Comparison of ENCODE assay signal across 33 cellular contexts in genomic region chr1:18292531-18292930, GRCh38.
"Had no signal": no experiment of that assay in that cellular context is flagged by ENCODE, and none has a peak within 500 bp of the region (broad histone marks: within the 10 kb centered on the region; RNA-seq: fewer than 3 reads in every experiment).

No MANE protein-coding gene starts in this region.

- H3K27me3 ChIP-seq: ascending aorta, cardiac muscle cell, colonic mucosa, foreskin keratinocyte had no signal

- H3K9me3 ChIP-seq: ascending aorta, breast epithelium, colonic mucosa, esophagus muscularis mucosa, gastrocnemius medialis, heart left ventricle had no signal

- H3K36me3 ChIP-seq: ascending aorta, breast epithelium, cardiac muscle cell, colonic mucosa, esophagus muscularis mucosa, gastrocnemius medialis, heart left ventricle, WERI-Rb-1 had no signal

- ATAC-seq: activated CD4-positive, alpha-beta T cell treated with anti-CD3 and anti-CD28 coated beads for 36 hours; activated naive CD4-positive, alpha-beta T cell treated with anti-CD3 and anti-CD28 coated beads, Interleukin-2, amount 50 U/mL, for 72 hours; activated T-cell treated with anti-CD3 and anti-CD28 coated beads, Interleukin-2, amount 50 U/mL, for 72 hours; foreskin keratinocyte; gastrocnemius medialis; T-helper 17 cell had no signal

- H3K27ac ChIP-seq: ascending aorta, breast epithelium, cardiac muscle cell, colonic mucosa, esophagus muscularis mucosa, foreskin keratinocyte, gastrocnemius medialis, heart left ventricle, WERI-Rb-1 had no signal

- H3K9me3 Mint-ChIP-seq: activated CD4-positive, alpha-beta memory T cell treated with anti-CD3 and anti-CD28 coated beads, Interleukin-2, amount 10 ng/mL, durations not matched to agents 7 days and 5 days; activated CD4-positive, alpha-beta T cell treated with anti-CD3 and anti-CD28 coated beads, Interleukin-2, amount 10 ng/mL, durations not matched to agents 24 days and 14 days; activated naive CD4-positive, alpha-beta T cell treated with anti-CD3 and anti-CD28 coated beads, Interleukin-2, amount 10 ng/mL, durations not matched to agents 7 days and 5 days; activated naive CD4-positive, alpha-beta T cell treated with anti-CD3 and anti-CD28 coated beads, Interleukin-2, amount 50 U/mL, for 72 hours; activated naive CD8-positive, alpha-beta T cell treated with anti-CD3 and anti-CD28 coated beads, Interleukin-2, amount 10 ng/mL, durations not matched to agents 7 days and 5 days; activated T-cell treated with anti-CD3 and anti-CD28 coated beads, Interleukin-2, amount 50 U/mL, for 24 hours; activated T-cell treated with anti-CD3 and anti-CD28 coated beads, Interleukin-2, amount 50 U/mL, for 72 hours; T-helper 2 cell treated with Interferon-gamma antibody and Interleukin-4, amounts not matched to agents 5 μg/mL and 100 μg/mL, for 36 hours had no signal

- H3K4me3 ChIP-seq: ascending aorta, breast epithelium, cardiac muscle cell, colonic mucosa, esophagus muscularis mucosa, gastrocnemius medialis, heart left ventricle had no signal

- H3K36me3 Mint-ChIP-seq: activated naive CD4-positive, alpha-beta T cell treated with anti-CD3 and anti-CD28 coated beads, Interleukin-2, amount 10 ng/mL, durations not matched to agents 7 days and 5 days; activated naive CD4-positive, alpha-beta T cell treated with anti-CD3 and anti-CD28 coated beads, Interleukin-2, amount 50 U/mL, for 72 hours; activated naive CD8-positive, alpha-beta T cell treated with anti-CD3 and anti-CD28 coated beads, Interleukin-2, amount 10 ng/mL, durations not matched to agents 7 days and 5 days; brain had no signal

- H3K27ac Mint-ChIP-seq: activated CD4-positive, alpha-beta memory T cell treated with anti-CD3 and anti-CD28 coated beads, Interleukin-2, amount 10 ng/mL, durations not matched to agents 7 days and 5 days; activated CD4-positive, alpha-beta T cell treated with anti-CD3 and anti-CD28 coated beads for 36 hours; activated CD4-positive, alpha-beta T cell treated with anti-CD3 and anti-CD28 coated beads, Interleukin-2, amount 10 ng/mL, durations not matched to agents 24 days and 14 days; activated naive CD4-positive, alpha-beta T cell treated with anti-CD3 and anti-CD28 coated beads, Interleukin-2, amount 10 ng/mL, durations not matched to agents 7 days and 5 days; activated naive CD4-positive, alpha-beta T cell treated with anti-CD3 and anti-CD28 coated beads, Interleukin-2, amount 50 U/mL, for 72 hours; activated naive CD8-positive, alpha-beta T cell treated with anti-CD3 and anti-CD28 coated beads, Interleukin-2, amount 10 ng/mL, durations not matched to agents 7 days and 5 days; activated T-cell treated with anti-CD3 and anti-CD28 coated beads, Interleukin-2, amount 50 U/mL, for 24 hours; activated T-cell treated with anti-CD3 and anti-CD28 coated beads, Interleukin-2, amount 50 U/mL, for 72 hours; T-helper 17 cell; T-helper 2 cell treated with Interferon-gamma antibody and Interleukin-4, amounts not matched to agents 5 μg/mL and 100 μg/mL, for 36 hours had no signal

- H3K4me3 Mint-ChIP-seq: activated CD4-positive, alpha-beta memory T cell treated with anti-CD3 and anti-CD28 coated beads, Interleukin-2, amount 10 ng/mL, durations not matched to agents 7 days and 5 days; activated CD4-positive, alpha-beta T cell treated with anti-CD3 and anti-CD28 coated beads for 36 hours; activated CD4-positive, alpha-beta T cell treated with anti-CD3 and anti-CD28 coated beads, Interleukin-2, amount 10 ng/mL, durations not matched to agents 24 days and 14 days; activated naive CD4-positive, alpha-beta T cell treated with anti-CD3 and anti-CD28 coated beads, Interleukin-2, amount 10 ng/mL, durations not matched to agents 7 days and 5 days; activated naive CD8-positive, alpha-beta T cell treated with anti-CD3 and anti-CD28 coated beads, Interleukin-2, amount 10 ng/mL, durations not matched to agents 7 days and 5 days; activated T-cell treated with anti-CD3 and anti-CD28 coated beads, Interleukin-2, amount 50 U/mL, for 24 hours; activated T-cell treated with anti-CD3 and anti-CD28 coated beads, Interleukin-2, amount 50 U/mL, for 72 hours; brain; T-helper 17 cell; T-helper 2 cell treated with Interferon-gamma antibody and Interleukin-4, amounts not matched to agents 5 μg/mL and 100 μg/mL, for 36 hours had no signal

- H3K4me1 ChIP-seq: ascending aorta, breast epithelium, colonic mucosa, esophagus muscularis mucosa, foreskin keratinocyte, gastrocnemius medialis, heart left ventricle had no signal

- H3K4me1 Mint-ChIP-seq: activated CD4-positive, alpha-beta memory T cell treated with anti-CD3 and anti-CD28 coated beads, Interleukin-2, amount 10 ng/mL, durations not matched to agents 7 days and 5 days; activated CD4-positive, alpha-beta T cell treated with anti-CD3 and anti-CD28 coated beads for 36 hours; activated CD4-positive, alpha-beta T cell treated with anti-CD3 and anti-CD28 coated beads, Interleukin-2, amount 10 ng/mL, durations not matched to agents 24 days and 14 days; activated naive CD4-positive, alpha-beta T cell treated with anti-CD3 and anti-CD28 coated beads, Interleukin-2, amount 10 ng/mL, durations not matched to agents 7 days and 5 days; activated naive CD8-positive, alpha-beta T cell treated with anti-CD3 and anti-CD28 coated beads, Interleukin-2, amount 10 ng/mL, durations not matched to agents 7 days and 5 days had no signal

- DNase-seq: activated CD4-positive, alpha-beta memory T cell treated with anti-CD3 and anti-CD28 coated beads, Interleukin-2, amount 10 ng/mL, durations not matched to agents 7 days and 5 days; activated CD4-positive, alpha-beta T cell treated with anti-CD3 and anti-CD28 coated beads for 36 hours; activated CD4-positive, alpha-beta T cell treated with anti-CD3 and anti-CD28 coated beads, Interleukin-2, amount 10 ng/mL, durations not matched to agents 24 days and 14 days; activated CD4-positive, CD25-positive, alpha-beta regulatory T cell; activated CD4-positive, CD25-positive, alpha-beta regulatory T cell treated with anti-CD3 and anti-CD28 coated beads, Interleukin-2, amount 50 U/mL, for 72 hours; activated CD8-positive, alpha-beta memory T cell treated with anti-CD3 and anti-CD28 coated beads, Interleukin-2, amount 50 U/mL, for 48 hours; activated gamma-delta T cell; activated naive CD4-positive, alpha-beta T cell; activated naive CD4-positive, alpha-beta T cell treated with anti-CD3 and anti-CD28 coated beads, Interleukin-2, amount 10 ng/mL, durations not matched to agents 7 days and 5 days; activated naive CD8-positive, alpha-beta T cell treated with anti-CD3 and anti-CD28 coated beads, Interleukin-2, amount 10 ng/mL, durations not matched to agents 7 days and 5 days; activated T-cell treated with anti-CD3 and anti-CD28 coated beads for 4 hours; activated T-cell treated with anti-CD3 and anti-CD28 coated beads, Interleukin-2, amount 50 U/mL, for 24 hours; activated T-cell treated with anti-CD3 and anti-CD28 coated beads, Interleukin-2, amount 50 U/mL, for 72 hours; central memory CD4-positive, alpha-beta T cell; cerebellar nuclear complex; colonic mucosa; effector CD8-positive, alpha-beta T cell; erythroblast; foreskin keratinocyte; gastrocnemius medialis; glutamatergic neuron; T-helper 1 cell; T-helper 17 cell; T1000; WERI-Rb-1 had no signal
